Comparison of ENCODE assay signal across 9 cellular contexts in genomic region chr13:46176756-46177155, GRCh38. TPM values are rescaled to one million over a fixed set of nuclear protein-coding genes. Genes with fewer than 3 reads are reported as not detected.
DNase-seq lines count a peak whose midpoint lies in the region; ATAC-seq and TF ChIP-seq lines count a peak whose summit lies in the region.
"Had no signal": no experiment of that assay in that cellular context is flagged by ENCODE, and none has a peak within 500 bp of the region (broad histone marks: within the 10 kb centered on the region; RNA-seq: fewer than 3 reads in every experiment).

No MANE protein-coding gene starts in this region.

- H3K4me3 Mint-ChIP-seq in activated naive CD4-positive, alpha-beta T cell treated with anti-CD3 and anti-CD28 coated beads, Interleukin-2, amount 10 ng/mL, durations not matched to agents 7 days and 5 days, result peak overlapping the region; percentile 88
- peak overlapping the region; percentile 89 for H3K4me3 Mint-ChIP-seq in activated T-helper 17 cell treated with anti-CD3 and anti-CD28 coated beads, Interleukin-2, amount 50 U/mL, for 72 hours

- no peaks in the 10 kb centered on the region for H3K27me3 Mint-ChIP-seq in activated naive CD4-positive, alpha-beta T cell treated with anti-CD3 and anti-CD28 coated beads, Interleukin-2, amount 10 ng/mL, durations not matched to agents 7 days and 5 days
- no peaks in the 10 kb centered on the region for H3K27me3 Mint-ChIP-seq in activated T-helper 17 cell treated with anti-CD3 and anti-CD28 coated beads, Interleukin-2, amount 50 U/mL, for 72 hours

- no peaks in the 10 kb centered on the region for H3K9me3 Mint-ChIP-seq in activated naive CD4-positive, alpha-beta T cell treated with anti-CD3 and anti-CD28 coated beads, Interleukin-2, amount 10 ng/mL, durations not matched to agents 7 days and 5 days
- no peaks in the 10 kb centered on the region for H3K9me3 Mint-ChIP-seq in activated T-helper 17 cell treated with anti-CD3 and anti-CD28 coated beads, Interleukin-2, amount 50 U/mL, for 72 hours

- peaks cover 67% of the 10 kb centered on the region for H3K36me3 Mint-ChIP-seq in activated naive CD4-positive, alpha-beta T cell treated with anti-CD3 and anti-CD28 coated beads, Interleukin-2, amount 10 ng/mL, durations not matched to agents 7 days and 5 days
- H3K36me3 Mint-ChIP-seq in activated T-helper 17 cell treated with anti-CD3 and anti-CD28 coated beads, Interleukin-2, amount 50 U/mL, for 72 hours (ENCODE audit: low read depth), result peaks cover 96% of the 10 kb centered on the region

- TF ChIP-seq CTCF in thoracic aorta (IDR thresholded peaks at IDR 0.05), result no peak
- TF ChIP-seq CTCF in smooth muscle cell (IDR thresholded peaks at IDR 0.05; ENCODE audit: borderline replicate concordance, insufficient read depth, poor library complexity, severe bottlenecking), result no peak

- ATAC-seq in HG03378 (IDR thresholded peaks at IDR 0.05; ENCODE audit: unreplicated experiment) (peak; percentile 35), thoracic aorta (ENCODE audit: insufficient number of reproducible peaks, low FRiP score, low read depth) (no peak)
- ATAC-seq in activated T-helper 17 cell treated with anti-CD3 and anti-CD28 coated beads, Interleukin-2, amount 50 U/mL, for 72 hours (replicated peaks), result no peak

- H3K4me1 ChIP-seq in thoracic aorta (ENCODE audit: control insufficient read depth in 1 of 2, low read depth in 2 of 2) (no peaks in the 10 kb centered on the region), smooth muscle cell (ENCODE audit: low read depth) (no peaks in the 10 kb centered on the region)

- H3K36me3 ChIP-seq in thoracic aorta (no peaks in the 10 kb centered on the region), smooth muscle cell (ENCODE audit: low read depth) (no peaks in the 10 kb centered on the region)

- no peak overlapping the region for H2AFZ ChIP-seq in smooth muscle cell (ENCODE audit: low read depth)

- CTCF ChIA-PET in activated naive CD4-positive, alpha-beta T cell treated with anti-CD3 and anti-CD28 coated beads, Interleukin-2, amount 10 ng/mL, durations not matched to agents 7 days and 5 days (lab: Charles Lee), result interaction anchor here (0.8 to 1.3 kb wide), 5 partner anchors 9 to 113 kb away, joined by 3 to 4 read pairs (median 3); no protein-coding TSS in a partner anchor

- H3K9me3 ChIP-seq in thoracic aorta, result no peaks in the 10 kb centered on the region
- H3K9me3 ChIP-seq in smooth muscle cell (replicated peaks; ENCODE audit: low read depth), result no peaks in the 10 kb centered on the region

- H3K27ac ChIP-seq in thoracic aorta, result no peak overlapping the region
- H3K27ac ChIP-seq in smooth muscle cell (ENCODE audit: low read depth), result no peak overlapping the region

- no peak overlapping the region for H3K4me2 ChIP-seq in smooth muscle cell

- H3K4me3 ChIP-seq in thoracic aorta, result peak overlapping the region; percentile 7
- H3K4me3 ChIP-seq in smooth muscle cell, result no peak overlapping the region

- WGBS in smooth muscle cell (ENCODE audit: low lambda C conversion rate), result 87% methylated on average over 3 of the region's 3 CpGs

- no peaks in the 10 kb centered on the region for H4K20me1 ChIP-seq in smooth muscle cell (ENCODE audit: low read depth)

- peak overlapping the region; percentile 81 for H3K27ac Mint-ChIP-seq in activated naive CD4-positive, alpha-beta T cell treated with anti-CD3 and anti-CD28 coated beads, Interleukin-2, amount 10 ng/mL, durations not matched to agents 7 days and 5 days
- peak overlapping the region; percentile 54 for H3K27ac Mint-ChIP-seq in activated T-helper 17 cell treated with anti-CD3 and anti-CD28 coated beads, Interleukin-2, amount 50 U/mL, for 72 hours

- no peak for DNase-seq in activated naive CD4-positive, alpha-beta T cell treated with anti-CD3 and anti-CD28 coated beads, Interleukin-2, amount 10 ng/mL, durations not matched to agents 7 days and 5 days
- DNase-seq in activated naive CD4-positive, alpha-beta T cell treated with anti-CD3 and anti-CD28 coated beads, Interleukin-2, amount 50 U/mL, for 16 hours, result no peak
- no peak for DNase-seq in thoracic aorta (ENCODE audit: low spot score)
- DNase-seq in NCI-H345 (lab: John Stamatoyannopoulos, UW), result no peak
- no peak for DNase-seq in smooth muscle cell (lab: John Stamatoyannopoulos, UW; ENCODE audit: unreplicated experiment)
- no peak for DNase-seq in DMS 273 treated with DMSO at 0.1 percent for 48 hours (lab: John Stamatoyannopoulos, UW)

- H3K79me2 ChIP-seq in smooth muscle cell (ENCODE audit: low read depth), result no peaks in the 10 kb centered on the region

- peaks cover 61% of the 10 kb centered on the region for H3K4me1 Mint-ChIP-seq in activated naive CD4-positive, alpha-beta T cell treated with anti-CD3 and anti-CD28 coated beads, Interleukin-2, amount 10 ng/mL, durations not matched to agents 7 days and 5 days
- H3K4me1 Mint-ChIP-seq in activated T-helper 17 cell treated with anti-CD3 and anti-CD28 coated beads, Interleukin-2, amount 50 U/mL, for 72 hours, result peaks cover 56% of the 10 kb centered on the region

- no peaks in the 10 kb centered on the region for H3K27me3 ChIP-seq in thoracic aorta (replicated peaks; ENCODE audit: insufficient read depth)
- no peaks in the 10 kb centered on the region for H3K27me3 ChIP-seq in smooth muscle cell (ENCODE audit: low read depth)

- H3F3A ChIP-seq in smooth muscle cell (ENCODE audit: low read depth), result no peaks in the 10 kb centered on the region

- no peak overlapping the region for H3K9ac ChIP-seq in smooth muscle cell (ENCODE audit: low read depth)

RNA-seq across cellular contexts. Expression of gene LCP1, which starts 5.2 kb away (rescaled TPM):
- 100 to 1,000 TPM; 727 to 916 TPM for total RNA-seq in activated T-helper 17 cell treated with anti-CD3 and anti-CD28 coated beads, Interleukin-2, amount 50 U/mL, for 72 hours
- total RNA-seq in thoracic aorta, result 10 to 100 TPM; 61.7 to 66.3 TPM
- total RNA-seq in smooth muscle cell, result 38.7 and 62.4 TPM in 2 replicates
- polyA plus RNA-seq in smooth muscle cell, result 7.6 and 29.1 TPM in 2 replicates

RNA-seq across cellular contexts. Expression of gene LRRC63, which starts 35.0 kb away (rescaled TPM):
- 1 to 10 TPM; 1.0 to 1.3 TPM for total RNA-seq in activated T-helper 17 cell treated with anti-CD3 and anti-CD28 coated beads, Interleukin-2, amount 50 U/mL, for 72 hours
- total RNA-seq in thoracic aorta, result 1 to 10 TPM in 1 of 2 donors, not detected in 1; 3.6 TPM
- total RNA-seq in smooth muscle cell, result 0.09 TPM in 1 of 2 replicates, not detected in the other
- 0.16 and 0.18 TPM in 2 replicates for polyA plus RNA-seq in smooth muscle cell
- polyA plus RNA-seq: BJ had no signal

Comparison
In these comparisons a context has a peak if more than half of its experiments do, and no peak if none do; other contexts are left out.
1. RNA of gene LCP1, which starts 5.2 kb away (total RNA-seq): 727 to 916 TPM in activated T-helper 17 cell treated with anti-CD3 and anti-CD28 coated beads, Interleukin-2, amount 50 U/mL, for 72 hours; 61.7 to 66.3 TPM in thoracic aorta and 38.7 to 62.4 TPM in smooth muscle cell; every median in the first group is over 10 times any median in the second.